26 cellular contexts compared by ENCODE assay signal in genomic region chr15:62378772-62379171, GRCh38. TPM values are rescaled to one million over a fixed set of nuclear protein-coding genes. Genes with fewer than 3 reads are reported as not detected.
DNase-seq lines count a peak whose midpoint lies in the region; ATAC-seq, FAIRE-seq and TF ChIP-seq lines count a peak whose summit lies in the region.
"Had no signal": no experiment of that assay in that cellular context is flagged by ENCODE, and none has a peak within 500 bp of the region (broad histone marks: within the 10 kb centered on the region; RNA-seq: fewer than 3 reads in every experiment).

No MANE protein-coding gene starts in this region.

- H3K9me3 ChIP-seq in RWPE2 (ENCODE audit: severe bottlenecking) (no peaks in the 10 kb centered on the region), mucosa of descending colon (no peaks in the 10 kb centered on the region), small intestine (ENCODE audit: control insufficient read depth, low read depth) (no peaks in the 10 kb centered on the region)
- H3K9me3 ChIP-seq: BE2C, BLaER1 had no signal

- POLR2A ChIA-PET in GM10248 (lab: Yijun Ruan, JAX): no interaction called here

- H3K36me3 ChIP-seq in RWPE2 (ENCODE audit: low read depth): no peaks in the 10 kb centered on the region
- no peaks in the 10 kb centered on the region for H3K36me3 ChIP-seq in mucosa of descending colon (ENCODE audit: low read depth)
- no peaks in the 10 kb centered on the region for H3K36me3 ChIP-seq in small intestine (ENCODE audit: control insufficient read depth in 2 of 2, insufficient read depth in 2 of 2, low read length in 2 of 2)
- H3K36me3 ChIP-seq: BE2C, BLaER1 had no signal

- no peaks in the 10 kb centered on the region for H3K4me1 ChIP-seq in RWPE2 (ENCODE audit: insufficient read depth, poor library complexity, severe bottlenecking)
- H3K4me1 ChIP-seq in mucosa of descending colon (ENCODE audit: low read depth): no peaks in the 10 kb centered on the region
- no peaks in the 10 kb centered on the region for H3K4me1 ChIP-seq in small intestine (ENCODE audit: control insufficient read depth in 2 of 2, insufficient read depth in 1 of 2, low read depth in 1 of 2, low read length in 1 of 2)
- H3K4me1 ChIP-seq: BE2C, BLaER1 had no signal

- FAIRE-seq in small intestine (lab: Jason Lieb, UNC): no peak
- FAIRE-seq: A204.1, GM12891, GM19239 had no signal

- no peak overlapping the region for H3K27ac ChIP-seq in RWPE2 (ENCODE audit: poor library complexity, severe bottlenecking)
- no peak overlapping the region for H3K27ac ChIP-seq in small intestine (ENCODE audit: low read depth in 1 of 2, low read length in 1 of 2)
- H3K27ac ChIP-seq: BLaER1 had no signal

- DNase-seq in RPMI8226: peak; percentile 22
- DNase-seq in RWPE2 (ENCODE audit: low spot score): no peak
- DNase-seq in mucosa of descending colon: peak in 1 of 3 donors; percentile 6
- DNase-seq in small intestine: peak; percentile 69
- no peak for DNase-seq in GM10248 (ENCODE audit: extremely low spot score)
- DNase-seq in activated gamma-delta T cell (lab: John Stamatoyannopoulos, UW): no peak
- no peak for DNase-seq in NCI-H748 treated with DMSO at 0.1 percent for 48 hours (lab: John Stamatoyannopoulos, UW)
- DNase-seq: 8988T; ACHN; BE2C; C1 segment of cervical spinal cord; CD4-positive, alpha-beta memory T cell; CD4-positive, CD25-positive, alpha-beta regulatory T cell; CD8-positive, alpha-beta memory T cell; COR-L47; DMS 273 treated with DMSO at 0.1 percent for 48 hours; DMS153; DMS53; DMS79; DND-41; EL; GDM1 had no signal

- ATAC-seq in RWPE2 (ENCODE audit: low read depth) (0 out of 3 replicates have a peak, but pooled peaks have one; percentile 31), mucosa of descending colon (peak; percentile 65)

- no peak for TF ChIP-seq CTCF in RWPE2 (IDR thresholded peaks at IDR 0.05; ENCODE audit: poor library complexity, severe bottlenecking)
- TF ChIP-seq CTCF in mucosa of descending colon (IDR thresholded peaks at IDR 0.05): no peak
- TF ChIP-seq CTCF in GM10248 (IDR thresholded peaks at IDR 0.05; ENCODE audit: control extremely low read depth, extremely low read depth, low read depth, missing control alignments): no peak

- CTCF ChIA-PET in GM10248 (lab: Yijun Ruan, JAX): no interaction called here

- intact Hi-C loops in mucosa of descending colon (cut with DNase I, micrococcal nuclease): no loop called here

- no peaks in the 10 kb centered on the region for H3K27me3 ChIP-seq in RWPE2 (ENCODE audit: insufficient read depth, poor library complexity, severe bottlenecking)
- H3K27me3 ChIP-seq in small intestine (ENCODE audit: control insufficient read depth in 2 of 2, insufficient read depth in 2 of 2, low read length in 2 of 2): no peaks in the 10 kb centered on the region
- H3K27me3 ChIP-seq: BE2C, BLaER1 had no signal

- H3K4me3 ChIP-seq in RWPE2 (ENCODE audit: severe bottlenecking) (no peak overlapping the region), mucosa of descending colon (no peak overlapping the region), small intestine (ENCODE audit: low read depth in 1 of 2, low read length in 2 of 2) (no peak overlapping the region)
- H3K4me3 ChIP-seq: BLaER1 had no signal

RNA-seq across cellular contexts. Expression of gene TLN2, which starts 11.6 kb away (rescaled TPM):
- total RNA-seq in mucosa of descending colon: 10 to 100 TPM; 35.2 to 89.2 (median 40.6) TPM
- polyA plus RNA-seq in small intestine: 1 to 10 TPM; 8.4 to 8.9 (median 8.6) TPM

Comparison
In these comparisons a context has a peak if more than half of its experiments do, and no peak if none do; other contexts are left out.
1. DNase-seq: peak in RPMI8226 (single experiment) and small intestine (single experiment); none in RWPE2 (single experiment), GM10248 (single experiment), activated gamma-delta T cell (single experiment) and NCI-H748 treated with DMSO at 0.1 percent for 48 hours (single experiment).